In the genomic region with DNA sequence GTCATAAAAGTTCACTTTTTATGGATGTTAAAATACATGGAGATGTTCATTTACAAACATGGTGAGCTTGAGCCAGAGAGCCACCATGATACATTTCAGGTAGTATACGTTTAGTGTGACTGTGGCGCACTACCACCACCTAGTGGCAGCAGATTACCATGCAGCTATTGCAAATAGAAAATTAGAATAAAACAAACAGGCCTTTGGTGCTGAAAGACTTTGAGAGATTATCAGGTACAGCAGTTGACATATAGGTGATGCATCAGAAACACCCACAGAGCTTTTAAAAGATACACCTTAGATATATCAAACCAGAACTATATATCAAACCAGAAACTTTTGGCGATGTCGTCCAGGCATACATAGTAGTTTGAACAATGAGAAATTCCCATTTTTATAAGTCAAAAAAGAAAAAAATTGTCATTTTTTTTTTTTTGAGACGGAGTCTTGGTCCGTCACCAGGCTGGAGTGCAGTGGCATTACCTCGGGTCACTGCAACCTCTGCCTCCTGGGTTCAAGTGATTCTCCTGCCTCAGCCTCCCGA, we compare ENCODE assay signal across 1 cellular context.
TF ChIP-seq lines count a peak whose summit lies in the region.

No MANE protein-coding gene starts in this region.

TF ChIP-seq in GM23338, 12 proteins besides CTCF, POLR2A, EP300 and RAD21 (continued from another document):
- TF ChIP-seq ETS1 (IDR thresholded peaks at IDR 0.05) (no peak), STAT1 (IDR thresholded peaks at IDR 0.05; ENCODE audit: unreplicated experiment) (no peak)
